1 cellular context compared by ENCODE assay signal in the genomic region with DNA sequence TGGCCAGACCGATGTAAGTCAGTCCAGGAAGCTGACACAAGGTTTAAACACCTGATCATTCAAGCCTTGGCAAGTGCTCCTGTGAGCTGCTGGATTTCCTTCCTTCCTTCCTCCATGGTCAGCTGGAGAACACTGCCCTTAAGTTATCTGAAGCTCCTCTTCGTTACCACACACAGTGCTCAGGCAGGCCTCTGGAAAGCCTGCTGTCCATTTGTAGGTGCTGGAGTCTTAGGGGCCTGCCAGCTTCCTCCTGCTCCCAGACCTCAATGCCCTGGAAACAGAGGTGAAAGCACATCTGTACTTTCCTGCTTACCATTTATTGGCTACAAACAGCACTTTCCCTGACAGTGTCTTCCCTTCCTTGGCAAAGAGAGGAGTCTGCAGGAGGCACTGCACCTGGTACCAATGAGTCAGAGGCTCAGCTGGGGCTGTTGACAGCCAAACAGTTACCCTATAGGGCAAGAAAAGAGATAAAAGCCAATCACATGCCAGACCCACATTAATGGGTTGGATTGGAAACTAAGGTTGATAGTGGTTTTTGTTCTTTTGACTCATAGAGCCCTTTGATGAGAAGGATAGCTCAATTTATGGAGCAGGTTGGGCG.
A peak's percentile ranks its signal among the peaks of the same experiment; 100 is the strongest.
TF ChIP-seq lines count a peak whose summit lies in the region.

No MANE protein-coding gene starts in this region.

TF ChIP-seq in GM23338, 12 proteins besides CTCF, POLR2A, EP300 and RAD21:
- TF ChIP-seq, protein P1, sequence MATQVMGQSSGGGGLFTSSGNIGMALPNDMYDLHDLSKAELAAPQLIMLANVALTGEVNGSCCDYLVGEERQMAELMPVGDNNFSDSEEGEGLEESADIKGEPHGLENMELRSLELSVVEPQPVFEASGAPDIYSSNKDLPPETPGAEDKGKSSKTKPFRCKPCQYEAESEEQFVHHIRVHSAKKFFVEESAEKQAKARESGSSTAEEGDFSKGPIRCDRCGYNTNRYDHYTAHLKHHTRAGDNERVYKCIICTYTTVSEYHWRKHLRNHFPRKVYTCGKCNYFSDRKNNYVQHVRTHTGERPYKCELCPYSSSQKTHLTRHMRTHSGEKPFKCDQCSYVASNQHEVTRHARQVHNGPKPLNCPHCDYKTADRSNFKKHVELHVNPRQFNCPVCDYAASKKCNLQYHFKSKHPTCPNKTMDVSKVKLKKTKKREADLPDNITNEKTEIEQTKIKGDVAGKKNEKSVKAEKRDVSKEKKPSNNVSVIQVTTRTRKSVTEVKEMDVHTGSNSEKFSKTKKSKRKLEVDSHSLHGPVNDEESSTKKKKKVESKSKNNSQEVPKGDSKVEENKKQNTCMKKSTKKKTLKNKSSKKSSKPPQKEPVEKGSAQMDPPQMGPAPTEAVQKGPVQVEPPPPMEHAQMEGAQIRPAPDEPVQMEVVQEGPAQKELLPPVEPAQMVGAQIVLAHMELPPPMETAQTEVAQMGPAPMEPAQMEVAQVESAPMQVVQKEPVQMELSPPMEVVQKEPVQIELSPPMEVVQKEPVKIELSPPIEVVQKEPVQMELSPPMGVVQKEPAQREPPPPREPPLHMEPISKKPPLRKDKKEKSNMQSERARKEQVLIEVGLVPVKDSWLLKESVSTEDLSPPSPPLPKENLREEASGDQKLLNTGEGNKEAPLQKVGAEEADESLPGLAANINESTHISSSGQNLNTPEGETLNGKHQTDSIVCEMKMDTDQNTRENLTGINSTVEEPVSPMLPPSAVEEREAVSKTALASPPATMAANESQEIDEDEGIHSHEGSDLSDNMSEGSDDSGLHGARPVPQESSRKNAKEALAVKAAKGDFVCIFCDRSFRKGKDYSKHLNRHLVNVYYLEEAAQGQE (IDR thresholded peaks at IDR 0.05; ENCODE audit: unreplicated experiment): peak; percentile 36
- TF ChIP-seq EZH2 (IDR thresholded peaks at IDR 0.05; ENCODE audit: low read depth, unreplicated experiment): no peak
TF ChIP-seq in GM23338: peak in this region for 1.
